8 cellular contexts compared by ENCODE assay signal in genomic region chr9:33818167-33818831, GRCh38. TPM values are rescaled to one million over a fixed set of nuclear protein-coding genes. Genes with fewer than 3 reads are reported as not detected.
DNase-seq lines count a peak whose midpoint lies in the region; ATAC-seq and TF ChIP-seq lines count a peak whose summit lies in the region.

No MANE protein-coding gene starts in this region.

- H2AFZ ChIP-seq in PC-3 (ENCODE audit: low read length): no peak overlapping the region

- H3K4me3 Mint-ChIP-seq in activated CD4-positive, alpha-beta T cell treated with anti-CD3 and anti-CD28 coated beads for 36 hours: peak overlapping the region; percentile 89

- H3K36me3 ChIP-seq in PC-3 (ENCODE audit: low read depth, low read length) (no peaks in the 10 kb centered on the region), endocrine pancreas (ENCODE audit: control insufficient read depth, insufficient read depth, low read length) (no peaks in the 10 kb centered on the region), muscle layer of colon (ENCODE audit: insufficient read depth, low read length) (no peaks in the 10 kb centered on the region)

- H4K20me1 ChIP-seq in PC-3 (ENCODE audit: low read length): peaks cover 28% of the 10 kb centered on the region

- H3K27ac ChIP-seq in PC-3 (ENCODE audit: low read length) (peak overlapping the region; percentile 96), muscle layer of colon (ENCODE audit: low read depth, low read length) (peak overlapping the region; percentile 97)

- no peak for TF ChIP-seq CTCF in PC-3 (conservative IDR thresholded peaks at IDR 0.05; ENCODE audit: low read depth, low read length)

- H3K9me2 ChIP-seq in PC-3 (replicated peaks; ENCODE audit: low read length): no peaks in the 10 kb centered on the region

- POLR2A ChIA-PET in activated CD4-positive, alpha-beta T cell treated with anti-CD3 and anti-CD28 coated beads for 36 hours (lab: Charles Lee): interaction anchor here (0.7 kb wide), 2 partner anchors 108 to 645 kb away, joined by 3 read pairs; no protein-coding TSS in a partner anchor
- POLR2A ChIA-PET in PC-3 (lab: Charles Lee; ENCODE audit: unreplicated experiment): interaction anchor here (0.6 to 0.7 kb wide), 2 partner anchors 18 to 29 kb away, joined by 10 to 13 read pairs; no protein-coding TSS in a partner anchor

- peak overlapping the region; percentile 94 for H3K4me2 ChIP-seq in PC-3 (ENCODE audit: low read length)

- H3K4me1 Mint-ChIP-seq in activated CD4-positive, alpha-beta T cell treated with anti-CD3 and anti-CD28 coated beads for 36 hours: peaks cover 60% of the 10 kb centered on the region

- H3K27me3 ChIP-seq in PC-3 (ENCODE audit: low read length): no peaks in the 10 kb centered on the region
- H3K27me3 ChIP-seq in endocrine pancreas (ENCODE audit: control insufficient read depth, insufficient read depth, low read length): no peaks in the 10 kb centered on the region
- H3K27me3 ChIP-seq in muscle layer of colon (ENCODE audit: control insufficient read depth in 1 of 2, insufficient read depth in 2 of 2, low read length in 2 of 2): no peaks in the 10 kb centered on the region

- no peaks in the 10 kb centered on the region for H3F3A ChIP-seq in PC-3 (ENCODE audit: low read length, unreplicated experiment)

- H3K4me3 ChIP-seq in PC-3 (ENCODE audit: low read length) (peak overlapping the region; percentile 79), endocrine pancreas (ENCODE audit: control insufficient read depth, insufficient read depth, low read length) (peak overlapping the region; percentile 87), muscle layer of colon (ENCODE audit: low read depth in 1 of 2, low read length in 2 of 2) (peak overlapping the region; percentile 65 to 88)

- peak; percentile 16 for ATAC-seq in activated CD4-positive, alpha-beta T cell treated with anti-CD3 and anti-CD28 coated beads for 36 hours
- no peak for ATAC-seq in PC-3
- no peak for ATAC-seq in HG03378 (IDR thresholded peaks at IDR 0.05; ENCODE audit: unreplicated experiment)
- no peak for ATAC-seq in HG03565 (IDR thresholded peaks at IDR 0.05; ENCODE audit: unreplicated experiment)

- TSS peak; percentile 57 for BruUV-seq in PC-3 (replicated peaks; lab: Mats Ljungman, UMichigan)

- peaks cover 70% of the 10 kb centered on the region for H3K79me2 ChIP-seq in PC-3 (ENCODE audit: low read length)

- no peaks in the 10 kb centered on the region for H3K9me3 ChIP-seq in PC-3 (ENCODE audit: low read length)
- H3K9me3 ChIP-seq in endocrine pancreas (ENCODE audit: control insufficient read depth, low read length): no peaks in the 10 kb centered on the region
- no peaks in the 10 kb centered on the region for H3K9me3 ChIP-seq in muscle layer of colon (ENCODE audit: low read length)

- H3K4me1 ChIP-seq in PC-3 (ENCODE audit: insufficient read depth, low read length) (peaks cover 37% of the 10 kb centered on the region), endocrine pancreas (ENCODE audit: control insufficient read depth, insufficient read depth, low read length) (peaks cover 4% of the 10 kb centered on the region), muscle layer of colon (ENCODE audit: insufficient read depth, low read length) (peaks cover 36% of the 10 kb centered on the region)

- CTCF ChIA-PET in activated CD4-positive, alpha-beta T cell treated with anti-CD3 and anti-CD28 coated beads for 36 hours (lab: Charles Lee): interaction anchor here (0.6 to 1.8 kb wide), 3 partner anchors 16 to 87 kb away, joined by 3 to 6 read pairs (median 3); no protein-coding TSS in a partner anchor
- CTCF ChIA-PET in PC-3 (lab: Charles Lee): no interaction called here

- intact Hi-C loops in activated CD4-positive, alpha-beta T cell treated with anti-CD3 and anti-CD28 coated beads for 36 hours (cut with DNase I, micrococcal nuclease): loop anchor here (1.0 to 5.0 kb wide), 4 partner anchors 18 to 1169 kb away; partner anchors contain the start of genes DNAJA1 (in 1 of the 2) and DNAJB5 (in 1 of the 2)
- intact Hi-C loops in PC-3 (cut with micrococcal nuclease): loop anchor here (5.0 kb wide), 1 partner anchor 81 kb away; no protein-coding TSS in a partner anchor

- H3K36me3 Mint-ChIP-seq in activated CD4-positive, alpha-beta T cell treated with anti-CD3 and anti-CD28 coated beads for 36 hours (ENCODE audit: low read depth): peaks cover 15% of the 10 kb centered on the region

- H3K9ac ChIP-seq in PC-3 (ENCODE audit: low read length) (peak overlapping the region; percentile 94), endocrine pancreas (ENCODE audit: control insufficient read depth, insufficient read depth, low read length) (peak overlapping the region; percentile 82), muscle layer of colon (ENCODE audit: low read length) (peak overlapping the region; percentile 86)

- peak overlapping the region; percentile 98 for H3K27ac Mint-ChIP-seq in activated CD4-positive, alpha-beta T cell treated with anti-CD3 and anti-CD28 coated beads for 36 hours

- DNase-seq in activated CD4-positive, alpha-beta T cell treated with anti-CD3 and anti-CD28 coated beads for 36 hours: no peak
- DNase-seq in activated CD4-positive, alpha-beta T cell treated with anti-CD3 and anti-CD28 coated beads for 1 hour: no peak
- DNase-seq in PC-3: peak; percentile 14
- DNase-seq in stimulated activated CD4-positive, alpha-beta T cell treated with anti-CD3 and anti-CD28 coated beads, Interleukin-2, amount 100 ng/mL, for 48 hours: no peak

- no peaks in the 10 kb centered on the region for H3K27me3 Mint-ChIP-seq in activated CD4-positive, alpha-beta T cell treated with anti-CD3 and anti-CD28 coated beads for 36 hours

- H3K9me3 Mint-ChIP-seq in activated CD4-positive, alpha-beta T cell treated with anti-CD3 and anti-CD28 coated beads for 36 hours (ENCODE audit: low read depth): no peaks in the 10 kb centered on the region

RNA-seq across cellular contexts. Expression of gene UBE2R2, which starts 1.3 kb away (rescaled TPM):
- total RNA-seq in activated CD4-positive, alpha-beta T cell treated with anti-CD3 and anti-CD28 coated beads for 36 hours: 10 to 100 TPM; 47.7 to 49.5 TPM
- total RNA-seq in PC-3 (2014; rRNA removed): 18.4 and 20.9 TPM in 2 replicates

RNA-seq across cellular contexts. Expression of gene PRSS3, which starts 22.9 kb away (rescaled TPM):
- not detected for total RNA-seq in activated CD4-positive, alpha-beta T cell treated with anti-CD3 and anti-CD28 coated beads for 36 hours
- total RNA-seq in PC-3 (2014; rRNA removed): 225 and 240 TPM in 2 replicates

Comparison
In these comparisons a context has a peak if more than half of its experiments do, and no peak if none do; other contexts are left out.
1. RNA of gene PRSS3, which starts 22.9 kb away (total RNA-seq): 225 to 240 TPM in PC-3; not detected in activated CD4-positive, alpha-beta T cell treated with anti-CD3 and anti-CD28 coated beads for 36 hours; every median in the first group is over 100 times any median in the second.
2. Peak in every context shown above with its lines, with median percentiles within 50 percentile points of each other: H3K4me3 ChIP-seq and H3K9ac ChIP-seq.